Comparison of ENCODE assay signal across 9 cellular contexts in genomic region chr11:129992161-129992944, GRCh38. TPM values are rescaled to one million over a fixed set of nuclear protein-coding genes. Genes with fewer than 3 reads are reported as not detected.
DNase-seq lines count a peak whose midpoint lies in the region; ATAC-seq and TF ChIP-seq lines count a peak whose summit lies in the region.
"Had no signal": no experiment of that assay in that cellular context is flagged by ENCODE, and none has a peak within 500 bp of the region (broad histone marks: within the 10 kb centered on the region; RNA-seq: fewer than 3 reads in every experiment).

No MANE protein-coding gene starts in this region.

- H3K4me3 ChIP-seq in HEK293 (ENCODE audit: low read depth, low read length) = no peak overlapping the region
- H3K4me3 ChIP-seq in esophagus squamous epithelium = no peak overlapping the region
- H3K4me3 ChIP-seq: SK-N-MC had no signal

- 32 to 39% methylated on average over 6 of the region's 6 CpGs for WGBS in esophagus squamous epithelium, 2 donors

- TF ChIP-seq CTCF in HEK293 (tag by site-specific recombination; IDR thresholded peaks at IDR 0.05) = peak; percentile 37; the same call in 1 of the 2 replicates
- TF ChIP-seq CTCF in esophagus squamous epithelium (IDR thresholded peaks at IDR 0.05) = peak in 4 of 6 experiments; percentile 16 to 52 (median 37)

- no peaks in the 10 kb centered on the region for H3K9me3 ChIP-seq in HEK293 (ENCODE audit: control insufficient read depth, insufficient read depth, low read depth, low read length)
- H3K9me3 ChIP-seq in esophagus squamous epithelium = no peaks in the 10 kb centered on the region

- ATAC-seq in HG02588 (IDR thresholded peaks at IDR 0.05; ENCODE audit: unreplicated experiment) = no peak

- intact Hi-C loops in esophagus squamous epithelium (cut with DNase I) = no loop called here

- H3K4me1 ChIP-seq in HEK293 (ENCODE audit: control insufficient read depth, insufficient read depth, low read length) (peaks cover 10% of the 10 kb centered on the region; the same call in 1 of the 2 replicates), esophagus squamous epithelium (peaks cover 0 to 25% (median 10%) of the 10 kb centered on the region in 3 donors)

- H3K27me3 ChIP-seq in esophagus squamous epithelium = no peaks in the 10 kb centered on the region

- H3K27ac ChIP-seq in HEK293 (ENCODE audit: extremely low read depth, low read depth, low read length) (no peak overlapping the region), esophagus squamous epithelium (no peak overlapping the region)
- H3K27ac ChIP-seq: SK-N-MC had no signal

- no peak for TF ChIP-seq POLR2A in esophagus squamous epithelium (IDR thresholded peaks at IDR 0.05)

- DNase-seq in ELF-1 (ENCODE audit: low read depth, low spot score) = peak; percentile 44
- DNase-seq in NCI-H146 treated with DMSO at 0.1 percent for 48 hours (lab: John Stamatoyannopoulos, UW; ENCODE audit: unreplicated experiment) = peak; percentile 60
- peak; percentile 11 for DNase-seq in activated CD4-positive, alpha-beta T cell treated with anti-CD3 and anti-CD28 coated beads for 24 hours (ENCODE audit: low read depth in 2 of 2)
- DNase-seq in esophagus squamous epithelium (lab: John Stamatoyannopoulos, UW) = no peak
- peak; percentile 81 for DNase-seq in renal cortical epithelial cell (ENCODE audit: low read depth)
- DNase-seq in UCSD-AML1 (lab: John Stamatoyannopoulos, UW; ENCODE audit: unreplicated experiment) = no peak

- CTCF ChIA-PET in HEK293 (lab: Yijun Ruan, JAX) = interaction anchor here (0.6 to 2.0 kb wide), 12 partner anchors 11 to 155 kb away, joined by 3 to 27 read pairs (median 4); no protein-coding TSS in a partner anchor

- POLR2A ChIA-PET in HEK293 (lab: Yijun Ruan, JAX) = interaction anchor here (1.0 to 4.3 kb wide), 3 partner anchors 10 to 77 kb away, joined by 4 to 41 read pairs (median 4); partner anchors contain the start of genes APLP2 and PRDM10

- H3K36me3 ChIP-seq in HEK293 (ENCODE audit: control insufficient read depth in 2 of 2, insufficient read depth in 1 of 2, low read length in 2 of 2) = no peaks in the 10 kb centered on the region
- H3K36me3 ChIP-seq in esophagus squamous epithelium = no peaks in the 10 kb centered on the region

TF ChIP-seq in HEK293, 187 proteins besides CTCF, POLR2A, EP300 and RAD21:
- TF ChIP-seq ZNF530 (tag by site-specific recombination; IDR thresholded peaks at IDR 0.05; ENCODE audit: low read depth) = no peak
- TF ChIP-seq ZBTB17 (tag by site-specific recombination; IDR thresholded peaks at IDR 0.05) = peak; percentile 84
- no peak for TF ChIP-seq MEIS1 (CRISPR knock-in tag; IDR thresholded peaks at IDR 0.05; ENCODE audit: borderline replicate concordance)
- no peak for TF ChIP-seq ZNF473 (tag by site-specific recombination; IDR thresholded peaks at IDR 0.05)
- no peak for TF ChIP-seq GLIS1 (tag by site-specific recombination; IDR thresholded peaks at IDR 0.05)
- peak; percentile 26; the same call in 1 of the 2 replicates for TF ChIP-seq PRDM1 (tag by site-specific recombination; IDR thresholded peaks at IDR 0.05)
- no peak for TF ChIP-seq ZNF660 (tag by site-specific recombination; IDR thresholded peaks at IDR 0.05)
- peak; percentile 39; the same call in 1 of the 2 replicates for TF ChIP-seq SP7 (tag by site-specific recombination; IDR thresholded peaks at IDR 0.05)
- 0 out of 2 replicates have a peak, but pooled peaks have one; percentile 8 for TF ChIP-seq PRDM6 (tag by site-specific recombination; IDR thresholded peaks at IDR 0.05)
- peak; percentile 53; the same call in 1 of the 2 replicates for TF ChIP-seq ATF2 (tag by site-specific recombination; IDR thresholded peaks at IDR 0.05; ENCODE audit: low read depth)
- peak; percentile 77 for TF ChIP-seq ZNF510 (tag by site-specific recombination; IDR thresholded peaks at IDR 0.05; ENCODE audit: insufficient replicate concordance)
- TF ChIP-seq ZNF335 (tag by site-specific recombination; conservative IDR thresholded peaks at IDR 0.05) = peak; percentile 56; the same call in 1 of the 2 replicates
- TF ChIP-seq ZFHX2 (tag by site-specific recombination; conservative IDR thresholded peaks at IDR 0.05) = peak; percentile 57
- TF ChIP-seq ZNF654 (tag by site-specific recombination; IDR thresholded peaks at IDR 0.05; ENCODE audit: low read depth) = 0 out of 2 replicates have a peak, but pooled peaks have one; percentile 22

RNA-seq across cellular contexts. Expression of gene PRDM10, which starts 10.3 kb away (rescaled TPM):
- 10 to 100 TPM in 1 of 4 donors, 1 to 10 TPM in 3; 7.3 to 11.2 (median 7.7) TPM for total RNA-seq in esophagus squamous epithelium
- 3.6 and 10.0 TPM in 2 replicates for total RNA-seq in renal cortical epithelial cell

Comparison
In these comparisons a context has a peak if more than half of its experiments do, and no peak if none do; other contexts are left out.
1. DNase-seq: peak in ELF-1 (single experiment), NCI-H146 treated with DMSO at 0.1 percent for 48 hours (single experiment), activated CD4-positive, alpha-beta T cell treated with anti-CD3 and anti-CD28 coated beads for 24 hours (2 of 2) and renal cortical epithelial cell (single experiment); none in esophagus squamous epithelium (single experiment) and UCSD-AML1 (single experiment).